ENCODE assay signal across 23 cellular contexts in genomic region chr21:33783173-33783572, GRCh38.
"Had no signal": no experiment of that assay in that cellular context is flagged by ENCODE, and none has a peak within 500 bp of the region (broad histone marks: within the 10 kb centered on the region; RNA-seq: fewer than 3 reads in every experiment).

No MANE protein-coding gene starts in this region.

- H3K36me3 ChIP-seq: colonic mucosa, prostate gland, thyroid gland had no signal

- H3K4me3 ChIP-seq: colonic mucosa, esophagus muscularis mucosa, gastroesophageal sphincter, heart left ventricle, hepatocyte, prostate gland, right atrium auricular region, skin epidermis, spleen, thyroid gland had no signal

- H3K27ac Mint-ChIP-seq: dendritic cell treated with granulocyte-macrophage colony-stimulating factor and Interleukin-4, amounts not matched to agents 40 ng/mL and 50 ng/mL, for 4 days; naive thymus-derived CD4-positive, alpha-beta T cell; nephron progenitor cell; stimulated activated naive CD8-positive, alpha-beta T cell treated with anti-CD3 and anti-CD28 coated beads, Interleukin-15, amount 100 ng/mL, for 72 hours had no signal

- H3K4me3 Mint-ChIP-seq: dendritic cell treated with granulocyte-macrophage colony-stimulating factor and Interleukin-4, amounts not matched to agents 40 ng/mL and 50 ng/mL, for 4 days; naive thymus-derived CD4-positive, alpha-beta T cell; nephron progenitor cell; stimulated activated naive CD8-positive, alpha-beta T cell treated with anti-CD3 and anti-CD28 coated beads, Interleukin-15, amount 100 ng/mL, for 72 hours had no signal

- DNase-seq: central memory CD4-positive, alpha-beta T cell; colonic mucosa; effector CD8-positive, alpha-beta T cell; foreskin keratinocyte; heart left ventricle; islet precursor cell; mesendoderm; midbrain; naive thymus-derived CD4-positive, alpha-beta T cell; nephron progenitor cell; nucleus accumbens; spleen; stimulated activated naive CD4-positive, alpha-beta T cell; stimulated activated naive CD8-positive, alpha-beta T cell treated with anti-CD3 and anti-CD28 coated beads, Interleukin-15, amount 100 ng/mL, for 72 hours; thyroid gland; trophoblast cell had no signal

- H3K27ac ChIP-seq: colonic mucosa, esophagus muscularis mucosa, foreskin keratinocyte, gastroesophageal sphincter, heart left ventricle, hepatocyte, prostate gland, right atrium auricular region, skin epidermis, spleen, thyroid gland had no signal

- H2AFZ ChIP-seq: hepatocyte had no signal

- H3K4me2 ChIP-seq: hepatocyte had no signal

- H3K79me2 ChIP-seq: hepatocyte had no signal

- H3K27me3 Mint-ChIP-seq: dendritic cell treated with granulocyte-macrophage colony-stimulating factor and Interleukin-4, amounts not matched to agents 40 ng/mL and 50 ng/mL, for 4 days; stimulated activated naive CD8-positive, alpha-beta T cell treated with anti-CD3 and anti-CD28 coated beads, Interleukin-15, amount 100 ng/mL, for 72 hours had no signal

- H3K4me1 ChIP-seq: colonic mucosa, esophagus muscularis mucosa, foreskin keratinocyte, gastroesophageal sphincter, heart left ventricle, prostate gland, right atrium auricular region, spleen, thyroid gland had no signal

- ATAC-seq: foreskin keratinocyte; gastroesophageal sphincter; heart left ventricle; naive thymus-derived CD4-positive, alpha-beta T cell; stimulated activated naive CD8-positive, alpha-beta T cell treated with anti-CD3 and anti-CD28 coated beads, Interleukin-15, amount 100 ng/mL, for 72 hours had no signal

- H3K4me1 Mint-ChIP-seq: naive thymus-derived CD4-positive, alpha-beta T cell; stimulated activated naive CD8-positive, alpha-beta T cell treated with anti-CD3 and anti-CD28 coated beads, Interleukin-15, amount 100 ng/mL, for 72 hours had no signal

- H3K27me3 ChIP-seq: colonic mucosa, esophagus muscularis mucosa, foreskin keratinocyte, gastroesophageal sphincter, heart left ventricle, hepatocyte, right atrium auricular region, spleen, thyroid gland had no signal

- H3K9me3 ChIP-seq: colonic mucosa, gastroesophageal sphincter, prostate gland, thyroid gland had no signal
